1 cellular context compared by ENCODE assay signal in the genomic region with DNA sequence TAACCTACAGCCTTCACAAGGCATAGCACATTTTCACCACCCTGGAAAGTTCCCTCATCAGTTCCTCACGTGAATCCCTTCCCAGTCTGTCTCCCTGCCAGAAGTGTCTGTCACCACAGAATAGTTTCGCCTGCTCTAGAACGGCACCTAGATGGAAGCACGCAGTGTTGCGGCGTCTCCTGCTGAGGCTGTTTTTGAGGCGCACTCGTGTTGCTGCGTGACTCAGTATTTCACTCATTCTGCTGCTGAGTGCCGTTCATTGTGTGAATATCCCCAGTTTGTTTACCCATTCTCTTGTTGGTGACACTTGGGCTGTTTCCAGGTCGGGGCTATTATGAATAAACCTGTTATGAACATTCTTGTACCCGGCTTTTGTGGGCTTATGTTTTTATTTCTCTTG.
TF ChIP-seq lines count a peak whose summit lies in the region.

No MANE protein-coding gene starts in this region.

TF ChIP-seq in K562, 482 proteins besides CTCF, POLR2A, EP300 and RAD21 (continued from another document and continues in another):
- no peak for TF ChIP-seq CLOCK (CRISPR knock-in tag; IDR thresholded peaks at IDR 0.05; ENCODE audit: borderline replicate concordance)
- no peak for TF ChIP-seq FIP1L1 (IDR thresholded peaks at IDR 0.05; ENCODE audit: low read depth, low read length, poor library complexity, severe bottlenecking)
- no peak for TF ChIP-seq ZNF134 (CRISPR knock-in tag; conservative IDR thresholded peaks at IDR 0.05)
- TF ChIP-seq HLTF (IDR thresholded peaks at IDR 0.05): no peak
- TF ChIP-seq, protein P1, sequence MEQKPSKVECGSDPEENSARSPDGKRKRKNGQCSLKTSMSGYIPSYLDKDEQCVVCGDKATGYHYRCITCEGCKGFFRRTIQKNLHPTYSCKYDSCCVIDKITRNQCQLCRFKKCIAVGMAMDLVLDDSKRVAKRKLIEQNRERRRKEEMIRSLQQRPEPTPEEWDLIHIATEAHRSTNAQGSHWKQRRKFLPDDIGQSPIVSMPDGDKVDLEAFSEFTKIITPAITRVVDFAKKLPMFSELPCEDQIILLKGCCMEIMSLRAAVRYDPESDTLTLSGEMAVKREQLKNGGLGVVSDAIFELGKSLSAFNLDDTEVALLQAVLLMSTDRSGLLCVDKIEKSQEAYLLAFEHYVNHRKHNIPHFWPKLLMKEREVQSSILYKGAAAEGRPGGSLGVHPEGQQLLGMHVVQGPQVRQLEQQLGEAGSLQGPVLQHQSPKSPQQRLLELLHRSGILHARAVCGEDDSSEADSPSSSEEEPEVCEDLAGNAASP (IDR thresholded peaks at IDR 0.05): no peak
- no peak for TF ChIP-seq ZNF644 (tag; IDR thresholded peaks at IDR 0.05; ENCODE audit: low read depth)
- no peak for TF ChIP-seq TAF15 (IDR thresholded peaks at IDR 0.05; ENCODE audit: low read depth, low read length)
- TF ChIP-seq ZNF280A (IDR thresholded peaks at IDR 0.05; ENCODE audit: low read depth, partially characterized antibody): no peak
- TF ChIP-seq FOS (IDR thresholded peaks at IDR 0.05; ENCODE audit: extremely low read depth, insufficient read length): no peak
- TF ChIP-seq RBM25 (IDR thresholded peaks at IDR 0.05; ENCODE audit: low read depth, low read length, severe bottlenecking): no peak
- no peak for TF ChIP-seq NR1H2 (CRISPR knock-in tag; IDR thresholded peaks at IDR 0.05)
- TF ChIP-seq ZNF449 (CRISPR knock-in tag; IDR thresholded peaks at IDR 0.05): no peak
- no peak for TF ChIP-seq HMGN3 (IDR thresholded peaks at IDR 0.05; ENCODE audit: borderline replicate concordance, extremely low read depth, insufficient read length, low read depth, low read length)
- TF ChIP-seq ZNF696 (CRISPR knock-in tag; conservative IDR thresholded peaks at IDR 0.05): no peak
- no peak for TF ChIP-seq SUPT5H (IDR thresholded peaks at IDR 0.05)
- TF ChIP-seq, protein P2, sequence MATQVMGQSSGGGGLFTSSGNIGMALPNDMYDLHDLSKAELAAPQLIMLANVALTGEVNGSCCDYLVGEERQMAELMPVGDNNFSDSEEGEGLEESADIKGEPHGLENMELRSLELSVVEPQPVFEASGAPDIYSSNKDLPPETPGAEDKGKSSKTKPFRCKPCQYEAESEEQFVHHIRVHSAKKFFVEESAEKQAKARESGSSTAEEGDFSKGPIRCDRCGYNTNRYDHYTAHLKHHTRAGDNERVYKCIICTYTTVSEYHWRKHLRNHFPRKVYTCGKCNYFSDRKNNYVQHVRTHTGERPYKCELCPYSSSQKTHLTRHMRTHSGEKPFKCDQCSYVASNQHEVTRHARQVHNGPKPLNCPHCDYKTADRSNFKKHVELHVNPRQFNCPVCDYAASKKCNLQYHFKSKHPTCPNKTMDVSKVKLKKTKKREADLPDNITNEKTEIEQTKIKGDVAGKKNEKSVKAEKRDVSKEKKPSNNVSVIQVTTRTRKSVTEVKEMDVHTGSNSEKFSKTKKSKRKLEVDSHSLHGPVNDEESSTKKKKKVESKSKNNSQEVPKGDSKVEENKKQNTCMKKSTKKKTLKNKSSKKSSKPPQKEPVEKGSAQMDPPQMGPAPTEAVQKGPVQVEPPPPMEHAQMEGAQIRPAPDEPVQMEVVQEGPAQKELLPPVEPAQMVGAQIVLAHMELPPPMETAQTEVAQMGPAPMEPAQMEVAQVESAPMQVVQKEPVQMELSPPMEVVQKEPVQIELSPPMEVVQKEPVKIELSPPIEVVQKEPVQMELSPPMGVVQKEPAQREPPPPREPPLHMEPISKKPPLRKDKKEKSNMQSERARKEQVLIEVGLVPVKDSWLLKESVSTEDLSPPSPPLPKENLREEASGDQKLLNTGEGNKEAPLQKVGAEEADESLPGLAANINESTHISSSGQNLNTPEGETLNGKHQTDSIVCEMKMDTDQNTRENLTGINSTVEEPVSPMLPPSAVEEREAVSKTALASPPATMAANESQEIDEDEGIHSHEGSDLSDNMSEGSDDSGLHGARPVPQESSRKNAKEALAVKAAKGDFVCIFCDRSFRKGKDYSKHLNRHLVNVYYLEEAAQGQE (CRISPR knock-in tag; IDR thresholded peaks at IDR 0.05; ENCODE audit: low read depth): no peak
- no peak for TF ChIP-seq TAF9B (IDR thresholded peaks at IDR 0.05; ENCODE audit: partially characterized antibody)
- TF ChIP-seq AFF4 (CRISPR knock-in tag; IDR thresholded peaks at IDR 0.05): no peak
- TF ChIP-seq SMAD4 (CRISPR knock-in tag; conservative IDR thresholded peaks at IDR 0.05): no peak
- TF ChIP-seq TCF3 (CRISPR knock-in tag; IDR thresholded peaks at IDR 0.05): no peak
- TF ChIP-seq SAFB2 (IDR thresholded peaks at IDR 0.05; ENCODE audit: borderline replicate concordance, low read depth, low read length, severe bottlenecking): no peak
- TF ChIP-seq ZBED1 (IDR thresholded peaks at IDR 0.05): no peak
- TF ChIP-seq, protein P3, sequence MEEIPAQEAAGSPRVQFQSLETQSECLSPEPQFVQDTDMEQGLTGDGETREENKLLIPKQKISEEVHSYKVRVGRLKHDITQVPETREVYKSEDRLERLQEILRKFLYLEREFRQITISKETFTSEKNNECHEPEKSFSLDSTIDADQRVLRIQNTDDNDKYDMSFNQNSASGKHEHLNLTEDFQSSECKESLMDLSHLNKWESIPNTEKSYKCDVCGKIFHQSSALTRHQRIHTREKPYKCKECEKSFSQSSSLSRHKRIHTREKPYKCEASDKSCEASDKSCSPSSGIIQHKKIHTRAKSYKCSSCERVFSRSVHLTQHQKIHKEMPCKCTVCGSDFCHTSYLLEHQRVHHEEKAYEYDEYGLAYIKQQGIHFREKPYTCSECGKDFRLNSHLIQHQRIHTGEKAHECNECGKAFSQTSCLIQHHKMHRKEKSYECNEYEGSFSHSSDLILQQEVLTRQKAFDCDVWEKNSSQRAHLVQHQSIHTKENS (CRISPR knock-in tag; IDR thresholded peaks at IDR 0.05): no peak
- no peak for TF ChIP-seq ZBTB49 (CRISPR knock-in tag; IDR thresholded peaks at IDR 0.05; ENCODE audit: borderline replicate concordance)
- TF ChIP-seq ZNF395 (CRISPR knock-in tag; IDR thresholded peaks at IDR 0.05): no peak
- TF ChIP-seq POLR3A (IDR thresholded peaks at IDR 0.05; ENCODE audit: borderline replicate concordance, extremely low read depth, insufficient read depth, insufficient read length): no peak
- peak; percentile 54; the same call in 1 of the 2 replicates for TF ChIP-seq ATF7 (IDR thresholded peaks at IDR 0.05)
- TF ChIP-seq JUND (IDR thresholded peaks at IDR 0.05; ENCODE audit: borderline replicate concordance, low read depth, low read length): 0 out of 2 replicates have a peak, but pooled peaks have one; percentile 43
- peak; percentile 52; the same call in 2 of the 3 replicates for TF ChIP-seq JUND (tag; IDR thresholded peaks at IDR 0.05; ENCODE audit: borderline replicate concordance, low read depth, low read length)
- no peak for TF ChIP-seq PHF20 (IDR thresholded peaks at IDR 0.05; ENCODE audit: partially characterized antibody)
- TF ChIP-seq ZNF778 (CRISPR knock-in tag; IDR thresholded peaks at IDR 0.05): no peak
- TF ChIP-seq, protein P4, sequence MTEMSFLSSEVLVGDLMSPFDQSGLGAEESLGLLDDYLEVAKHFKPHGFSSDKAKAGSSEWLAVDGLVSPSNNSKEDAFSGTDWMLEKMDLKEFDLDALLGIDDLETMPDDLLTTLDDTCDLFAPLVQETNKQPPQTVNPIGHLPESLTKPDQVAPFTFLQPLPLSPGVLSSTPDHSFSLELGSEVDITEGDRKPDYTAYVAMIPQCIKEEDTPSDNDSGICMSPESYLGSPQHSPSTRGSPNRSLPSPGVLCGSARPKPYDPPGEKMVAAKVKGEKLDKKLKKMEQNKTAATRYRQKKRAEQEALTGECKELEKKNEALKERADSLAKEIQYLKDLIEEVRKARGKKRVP (CRISPR knock-in tag; IDR thresholded peaks at IDR 0.05): no peak
- TF ChIP-seq, protein P5, sequence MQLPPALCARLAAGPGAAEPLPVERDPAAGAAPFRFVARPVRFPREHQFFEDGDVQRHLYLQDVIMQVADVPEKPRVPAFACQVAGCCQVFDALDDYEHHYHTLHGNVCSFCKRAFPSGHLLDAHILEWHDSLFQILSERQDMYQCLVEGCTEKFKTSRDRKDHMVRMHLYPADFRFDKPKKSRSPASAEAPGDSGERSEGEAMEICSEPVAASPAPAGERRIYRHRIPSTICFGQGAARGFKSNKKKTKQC (CRISPR knock-in tag; IDR thresholded peaks at IDR 0.05): no peak
- TF ChIP-seq KDM1A (IDR thresholded peaks at IDR 0.05): no peak
